In genomic region chr16:637081-638018, GRCh38 we compare ENCODE assay signal across 8 cellular contexts.
DNase-seq lines count a peak whose midpoint lies in the region; TF ChIP-seq lines count a peak whose summit lies in the region.

No MANE protein-coding gene starts in this region.

- peak overlapping the region; percentile 74 to 97 for H3K4me3 ChIP-seq in muscle layer of duodenum (ENCODE audit: low read depth in 1 of 2, low read length in 2 of 2)

- no peak for TF ChIP-seq POLR2A in erythroblast (IDR thresholded peaks at IDR 0.05; ENCODE audit: low read length)

- H3K36me3 ChIP-seq in muscle layer of duodenum (ENCODE audit: control insufficient read depth in 1 of 2, insufficient read depth in 2 of 2, low read length in 2 of 2) = peaks cover 0 to 16% of the 10 kb centered on the region in 2 donors

- peak overlapping the region; percentile 92 for H3K27ac ChIP-seq in muscle layer of duodenum (ENCODE audit: low read length)

- peak; percentile 58 for DNase-seq in DMS 273 (lab: John Stamatoyannopoulos, UW; ENCODE audit: unreplicated experiment)
- DNase-seq in DMS 273 treated with DMSO at 0.1 percent for 48 hours (lab: John Stamatoyannopoulos, UW) = no peak
- DNase-seq in NCI-H146 treated with DMSO at 0.1 percent for 48 hours (lab: John Stamatoyannopoulos, UW; ENCODE audit: unreplicated experiment) = peak; percentile 82
- peak; percentile 79 for DNase-seq in activated T-cell treated with anti-CD3 and anti-CD28 coated beads for 48 hours (ENCODE audit: low read depth)
- peak; percentile 92 to 96 for DNase-seq in erythroblast (lab: John Stamatoyannopoulos, UW)
- peak; percentile 63 to 78 for DNase-seq in stimulated activated CD8-positive, alpha-beta memory T cell treated with anti-CD3 and anti-CD28 coated beads, Interleukin-4, amount 100 ng/mL, for 4 hours (ENCODE audit: low read depth in 2 of 2, low spot score in 1 of 2)
- no peak for DNase-seq in inferior parietal cortex (ENCODE audit: extremely low spot score)

- H3K9me3 ChIP-seq in muscle layer of duodenum (ENCODE audit: control insufficient read depth in 1 of 2, low read length in 2 of 2) = no peaks in the 10 kb centered on the region

- H3K27me3 ChIP-seq in muscle layer of duodenum (ENCODE audit: low read depth, low read length) = no peaks in the 10 kb centered on the region

- H3K4me1 ChIP-seq in muscle layer of duodenum (ENCODE audit: control insufficient read depth in 1 of 2, insufficient read depth in 2 of 2, low read length in 2 of 2) = peaks cover 0 to 36% of the 10 kb centered on the region in 2 donors

Comparison
In these comparisons a context has a peak if more than half of its experiments do, and no peak if none do; other contexts are left out.
1. DNase-seq: peak in DMS 273 (single experiment), NCI-H146 treated with DMSO at 0.1 percent for 48 hours (single experiment), activated T-cell treated with anti-CD3 and anti-CD28 coated beads for 48 hours (single experiment), erythroblast (2 of 2) and stimulated activated CD8-positive, alpha-beta memory T cell treated with anti-CD3 and anti-CD28 coated beads, Interleukin-4, amount 100 ng/mL, for 4 hours (2 of 2); none in DMS 273 treated with DMSO at 0.1 percent for 48 hours (single experiment) and inferior parietal cortex (single experiment).